Comparison of ENCODE assay signal across 8 cellular contexts in the genomic region with DNA sequence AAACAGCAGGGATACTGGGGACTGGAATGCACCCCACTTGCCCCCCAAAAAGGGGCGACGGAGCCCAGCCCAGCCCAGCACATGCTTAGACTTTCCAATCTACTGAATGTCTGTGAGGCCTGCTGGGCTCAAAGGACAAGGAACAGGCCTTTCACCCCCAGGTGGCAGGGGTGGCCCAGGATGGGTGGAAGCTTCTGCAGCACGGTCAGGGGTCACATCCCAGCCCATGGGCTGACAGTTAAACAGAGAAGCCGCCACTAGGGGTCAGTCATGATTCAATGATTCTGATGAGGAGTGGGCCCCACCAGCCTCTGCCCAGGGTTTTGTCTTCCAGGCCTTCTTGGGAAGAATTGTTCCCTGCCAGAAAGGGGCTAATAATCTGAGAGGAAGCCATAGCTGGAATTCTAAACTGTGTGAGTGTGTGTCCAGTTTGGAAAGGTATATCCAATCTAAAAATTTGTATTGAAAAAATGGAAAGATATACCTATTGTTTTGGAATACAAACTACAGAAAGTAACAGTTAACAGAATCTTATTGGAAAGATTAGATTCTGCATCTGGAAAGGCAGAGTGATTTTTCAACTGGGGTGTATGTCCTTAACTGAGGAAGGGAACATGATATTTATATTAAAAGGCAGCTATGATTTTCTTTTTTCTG. TPM values are rescaled to one million over a fixed set of nuclear protein-coding genes. Genes with fewer than 3 reads are reported as not detected.
A peak's percentile ranks its signal among the peaks of the same experiment; 100 is the strongest.
DNase-seq lines count a peak whose midpoint lies in the region; ATAC-seq and TF ChIP-seq lines count a peak whose summit lies in the region.

No MANE protein-coding gene starts in this region.

- TF ChIP-seq CTCF in DND-41 (IDR thresholded peaks at IDR 0.05; ENCODE audit: borderline replicate concordance, extremely low read depth, low read length, poor library complexity, severe bottlenecking): peak; percentile 69
- TF ChIP-seq CTCF in adrenal gland (IDR thresholded peaks at IDR 0.05): peak; percentile 54 to 71 (median 64)

- H3K4me3 ChIP-seq in DND-41 (ENCODE audit: low read depth in 1 of 2, low read length in 2 of 2) (no peak overlapping the region), adrenal gland (no peak overlapping the region)
- no peak overlapping the region for H3K4me3 ChIP-seq in Jurkat, Clone E6-1 (ENCODE audit: low read length)

- no peaks in the 10 kb centered on the region for H4K20me1 ChIP-seq in DND-41 (ENCODE audit: insufficient read depth, low read length)

- H3K27ac ChIP-seq in DND-41 (ENCODE audit: low read length) (no peak overlapping the region), adrenal gland (no peak overlapping the region)

- H2AFZ ChIP-seq in DND-41 (ENCODE audit: low read depth, low read length): no peak overlapping the region

- no peak for TF ChIP-seq POLR2A in adrenal gland (IDR thresholded peaks at IDR 0.05)

- H3K27me3 ChIP-seq in DND-41 (ENCODE audit: insufficient read depth, low read length, poor library complexity): no peaks in the 10 kb centered on the region
- no peaks in the 10 kb centered on the region for H3K27me3 ChIP-seq in adrenal gland

- intact Hi-C loops in adrenal gland (cut with DNase I): loop anchor here (5.0 kb wide), 1 partner anchor 69 kb away; no protein-coding TSS in a partner anchor

- H3K36me3 ChIP-seq in DND-41 (ENCODE audit: insufficient read depth, low read length): no peaks in the 10 kb centered on the region
- no peaks in the 10 kb centered on the region for H3K36me3 ChIP-seq in adrenal gland (replicated peaks in 1 of 2)

- H3K4me2 ChIP-seq in DND-41 (ENCODE audit: insufficient read depth, low read length): no peak overlapping the region

- DNase-seq in DND-41 (peak; percentile 67), RPMI7951 (ENCODE audit: low read depth) (peak; percentile 42), adrenal gland (peak; percentile 32 to 87 (median 70)), iris pigment epithelial cell (ENCODE audit: low read depth) (peak; percentile 24)
- DNase-seq in Jurkat, Clone E6-1 (ENCODE audit: low read depth, low spot score): peak; percentile 33
- peak; percentile 32 for DNase-seq in stimulated activated CD4-positive, alpha-beta T cell treated with anti-CD3 and anti-CD28 coated beads, Interleukin-4, amount 100 ng/mL, for 1 hour

- no peak overlapping the region for H3K9ac ChIP-seq in DND-41 (ENCODE audit: low read depth, low read length)

- H3K4me1 ChIP-seq in DND-41 (ENCODE audit: insufficient read depth, low read length): no peaks in the 10 kb centered on the region
- H3K4me1 ChIP-seq in adrenal gland (replicated peaks in 1 of 2): peaks cover 7 to 12% of the 10 kb centered on the region in 2 donors

- H3K9me3 ChIP-seq in DND-41 (ENCODE audit: insufficient read depth, low read length, severe bottlenecking) (no peaks in the 10 kb centered on the region), adrenal gland (replicated peaks in 1 of 3) (no peaks in the 10 kb centered on the region)

- ATAC-seq in DND-41 (ENCODE audit: insufficient read depth, low read depth) (peak; percentile 94), esophagus mucosa (no peak), HG03521 (IDR thresholded peaks at IDR 0.05; ENCODE audit: unreplicated experiment) (no peak)

- whole genome bisulfite sequencing in adrenal gland, 4 donors: 0 to 49% (median 27%) methylated on average over 2 to 4 of the region's 4 CpGs

- no peaks in the 10 kb centered on the region for H3K79me2 ChIP-seq in DND-41 (ENCODE audit: insufficient read depth, low read length)

RNA-seq across cellular contexts. Expression of a gene that starts 2.2 kb away (rescaled TPM):
- polyA plus RNA-seq in Jurkat, Clone E6-1 (2012; ENCODE audit: insufficient read depth, insufficient read length): not detected
- not detected in 2 replicates for total RNA-seq in RPMI7951 (2014; rRNA removed; shearing (Covaris generic))
- 1 to 10 TPM in 3 of 8 donors, under 1 TPM in 5; 0.24 to 4.5 (median 0.82) TPM for total RNA-seq in adrenal gland
- 1 to 10 TPM in 2 of 3 donors, under 1 TPM in 1; 0.34 to 5.7 (median 1.9) TPM for polyA plus RNA-seq in adrenal gland
- total RNA-seq in esophagus mucosa: 0.72 TPM

RNA-seq across cellular contexts. Expression of a gene that starts 18.0 kb away (rescaled TPM):
- polyA plus RNA-seq in Jurkat, Clone E6-1 (2012; ENCODE audit: insufficient read depth, insufficient read length): 14.1 TPM
- not detected in 2 replicates for total RNA-seq in RPMI7951 (2014; rRNA removed; shearing (Covaris generic))
- 10 to 100 TPM in 3 of 8 donors, 1 to 10 TPM in 2, under 1 TPM in 3; 0.43 to 62.6 (median 3.1) TPM for total RNA-seq in adrenal gland
- polyA plus RNA-seq in adrenal gland: 10 to 100 TPM; 16.1 to 57.1 (median 40.7) TPM
- 0.20 TPM for total RNA-seq in esophagus mucosa
